1 cellular context compared by ENCODE assay signal in the genomic region with DNA sequence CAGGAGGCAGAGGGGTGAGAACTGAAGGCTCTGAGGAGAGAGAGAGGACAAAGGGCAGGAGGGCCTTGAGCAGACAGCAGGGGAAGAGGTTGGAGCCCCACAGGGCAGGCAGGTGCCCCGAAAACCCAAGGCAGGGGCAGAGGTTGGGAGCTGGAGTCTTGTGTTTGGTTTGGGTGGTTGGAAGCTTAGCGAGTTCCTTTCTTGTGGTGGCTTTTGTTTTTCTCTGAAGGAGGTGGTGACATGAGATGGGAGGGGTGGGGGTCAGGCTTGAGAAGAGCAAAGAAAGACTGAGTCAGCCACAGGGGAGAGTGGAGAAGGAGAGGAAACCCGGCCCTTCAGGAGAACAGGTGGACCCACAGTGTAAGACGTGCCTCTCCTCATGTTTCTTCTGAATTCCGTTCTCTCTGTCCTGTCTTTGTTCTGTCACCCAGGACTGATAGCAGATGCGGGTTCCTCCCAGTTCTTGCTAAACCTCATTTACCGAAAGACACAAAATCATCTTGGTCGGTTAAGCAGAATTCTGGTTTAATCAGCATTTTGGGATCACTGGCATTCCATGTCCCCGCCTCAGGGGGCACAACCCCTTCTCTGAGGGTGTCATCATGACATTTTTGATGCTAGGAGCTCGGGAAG.
TF ChIP-seq lines count a peak whose summit lies in the region.

No MANE protein-coding gene starts in this region.

TF ChIP-seq in GM23338, 12 proteins besides CTCF, POLR2A, EP300 and RAD21 (continued from another document):
- TF ChIP-seq, protein P1, sequence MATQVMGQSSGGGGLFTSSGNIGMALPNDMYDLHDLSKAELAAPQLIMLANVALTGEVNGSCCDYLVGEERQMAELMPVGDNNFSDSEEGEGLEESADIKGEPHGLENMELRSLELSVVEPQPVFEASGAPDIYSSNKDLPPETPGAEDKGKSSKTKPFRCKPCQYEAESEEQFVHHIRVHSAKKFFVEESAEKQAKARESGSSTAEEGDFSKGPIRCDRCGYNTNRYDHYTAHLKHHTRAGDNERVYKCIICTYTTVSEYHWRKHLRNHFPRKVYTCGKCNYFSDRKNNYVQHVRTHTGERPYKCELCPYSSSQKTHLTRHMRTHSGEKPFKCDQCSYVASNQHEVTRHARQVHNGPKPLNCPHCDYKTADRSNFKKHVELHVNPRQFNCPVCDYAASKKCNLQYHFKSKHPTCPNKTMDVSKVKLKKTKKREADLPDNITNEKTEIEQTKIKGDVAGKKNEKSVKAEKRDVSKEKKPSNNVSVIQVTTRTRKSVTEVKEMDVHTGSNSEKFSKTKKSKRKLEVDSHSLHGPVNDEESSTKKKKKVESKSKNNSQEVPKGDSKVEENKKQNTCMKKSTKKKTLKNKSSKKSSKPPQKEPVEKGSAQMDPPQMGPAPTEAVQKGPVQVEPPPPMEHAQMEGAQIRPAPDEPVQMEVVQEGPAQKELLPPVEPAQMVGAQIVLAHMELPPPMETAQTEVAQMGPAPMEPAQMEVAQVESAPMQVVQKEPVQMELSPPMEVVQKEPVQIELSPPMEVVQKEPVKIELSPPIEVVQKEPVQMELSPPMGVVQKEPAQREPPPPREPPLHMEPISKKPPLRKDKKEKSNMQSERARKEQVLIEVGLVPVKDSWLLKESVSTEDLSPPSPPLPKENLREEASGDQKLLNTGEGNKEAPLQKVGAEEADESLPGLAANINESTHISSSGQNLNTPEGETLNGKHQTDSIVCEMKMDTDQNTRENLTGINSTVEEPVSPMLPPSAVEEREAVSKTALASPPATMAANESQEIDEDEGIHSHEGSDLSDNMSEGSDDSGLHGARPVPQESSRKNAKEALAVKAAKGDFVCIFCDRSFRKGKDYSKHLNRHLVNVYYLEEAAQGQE (IDR thresholded peaks at IDR 0.05; ENCODE audit: unreplicated experiment): no peak
- TF ChIP-seq EZH2phosphoT487 (IDR thresholded peaks at IDR 0.05; ENCODE audit: unreplicated experiment) (no peak), CREB1 (CRISPR knock-in tag; IDR thresholded peaks at IDR 0.05; ENCODE audit: low read depth) (no peak), JUNB (IDR thresholded peaks at IDR 0.05; ENCODE audit: unreplicated experiment) (no peak), NANOG (IDR thresholded peaks at IDR 0.05; ENCODE audit: borderline replicate concordance) (no peak), EZH2 (IDR thresholded peaks at IDR 0.05; ENCODE audit: low read depth, unreplicated experiment) (no peak), STAT1 (IDR thresholded peaks at IDR 0.05; ENCODE audit: unreplicated experiment) (no peak)
- TF ChIP-seq, protein P2, sequence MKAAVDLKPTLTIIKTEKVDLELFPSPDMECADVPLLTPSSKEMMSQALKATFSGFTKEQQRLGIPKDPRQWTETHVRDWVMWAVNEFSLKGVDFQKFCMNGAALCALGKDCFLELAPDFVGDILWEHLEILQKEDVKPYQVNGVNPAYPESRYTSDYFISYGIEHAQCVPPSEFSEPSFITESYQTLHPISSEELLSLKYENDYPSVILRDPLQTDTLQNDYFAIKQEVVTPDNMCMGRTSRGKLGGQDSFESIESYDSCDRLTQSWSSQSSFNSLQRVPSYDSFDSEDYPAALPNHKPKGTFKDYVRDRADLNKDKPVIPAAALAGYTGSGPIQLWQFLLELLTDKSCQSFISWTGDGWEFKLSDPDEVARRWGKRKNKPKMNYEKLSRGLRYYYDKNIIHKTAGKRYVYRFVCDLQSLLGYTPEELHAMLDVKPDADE (IDR thresholded peaks at IDR 0.05): no peak
- TF ChIP-seq, protein P3, sequence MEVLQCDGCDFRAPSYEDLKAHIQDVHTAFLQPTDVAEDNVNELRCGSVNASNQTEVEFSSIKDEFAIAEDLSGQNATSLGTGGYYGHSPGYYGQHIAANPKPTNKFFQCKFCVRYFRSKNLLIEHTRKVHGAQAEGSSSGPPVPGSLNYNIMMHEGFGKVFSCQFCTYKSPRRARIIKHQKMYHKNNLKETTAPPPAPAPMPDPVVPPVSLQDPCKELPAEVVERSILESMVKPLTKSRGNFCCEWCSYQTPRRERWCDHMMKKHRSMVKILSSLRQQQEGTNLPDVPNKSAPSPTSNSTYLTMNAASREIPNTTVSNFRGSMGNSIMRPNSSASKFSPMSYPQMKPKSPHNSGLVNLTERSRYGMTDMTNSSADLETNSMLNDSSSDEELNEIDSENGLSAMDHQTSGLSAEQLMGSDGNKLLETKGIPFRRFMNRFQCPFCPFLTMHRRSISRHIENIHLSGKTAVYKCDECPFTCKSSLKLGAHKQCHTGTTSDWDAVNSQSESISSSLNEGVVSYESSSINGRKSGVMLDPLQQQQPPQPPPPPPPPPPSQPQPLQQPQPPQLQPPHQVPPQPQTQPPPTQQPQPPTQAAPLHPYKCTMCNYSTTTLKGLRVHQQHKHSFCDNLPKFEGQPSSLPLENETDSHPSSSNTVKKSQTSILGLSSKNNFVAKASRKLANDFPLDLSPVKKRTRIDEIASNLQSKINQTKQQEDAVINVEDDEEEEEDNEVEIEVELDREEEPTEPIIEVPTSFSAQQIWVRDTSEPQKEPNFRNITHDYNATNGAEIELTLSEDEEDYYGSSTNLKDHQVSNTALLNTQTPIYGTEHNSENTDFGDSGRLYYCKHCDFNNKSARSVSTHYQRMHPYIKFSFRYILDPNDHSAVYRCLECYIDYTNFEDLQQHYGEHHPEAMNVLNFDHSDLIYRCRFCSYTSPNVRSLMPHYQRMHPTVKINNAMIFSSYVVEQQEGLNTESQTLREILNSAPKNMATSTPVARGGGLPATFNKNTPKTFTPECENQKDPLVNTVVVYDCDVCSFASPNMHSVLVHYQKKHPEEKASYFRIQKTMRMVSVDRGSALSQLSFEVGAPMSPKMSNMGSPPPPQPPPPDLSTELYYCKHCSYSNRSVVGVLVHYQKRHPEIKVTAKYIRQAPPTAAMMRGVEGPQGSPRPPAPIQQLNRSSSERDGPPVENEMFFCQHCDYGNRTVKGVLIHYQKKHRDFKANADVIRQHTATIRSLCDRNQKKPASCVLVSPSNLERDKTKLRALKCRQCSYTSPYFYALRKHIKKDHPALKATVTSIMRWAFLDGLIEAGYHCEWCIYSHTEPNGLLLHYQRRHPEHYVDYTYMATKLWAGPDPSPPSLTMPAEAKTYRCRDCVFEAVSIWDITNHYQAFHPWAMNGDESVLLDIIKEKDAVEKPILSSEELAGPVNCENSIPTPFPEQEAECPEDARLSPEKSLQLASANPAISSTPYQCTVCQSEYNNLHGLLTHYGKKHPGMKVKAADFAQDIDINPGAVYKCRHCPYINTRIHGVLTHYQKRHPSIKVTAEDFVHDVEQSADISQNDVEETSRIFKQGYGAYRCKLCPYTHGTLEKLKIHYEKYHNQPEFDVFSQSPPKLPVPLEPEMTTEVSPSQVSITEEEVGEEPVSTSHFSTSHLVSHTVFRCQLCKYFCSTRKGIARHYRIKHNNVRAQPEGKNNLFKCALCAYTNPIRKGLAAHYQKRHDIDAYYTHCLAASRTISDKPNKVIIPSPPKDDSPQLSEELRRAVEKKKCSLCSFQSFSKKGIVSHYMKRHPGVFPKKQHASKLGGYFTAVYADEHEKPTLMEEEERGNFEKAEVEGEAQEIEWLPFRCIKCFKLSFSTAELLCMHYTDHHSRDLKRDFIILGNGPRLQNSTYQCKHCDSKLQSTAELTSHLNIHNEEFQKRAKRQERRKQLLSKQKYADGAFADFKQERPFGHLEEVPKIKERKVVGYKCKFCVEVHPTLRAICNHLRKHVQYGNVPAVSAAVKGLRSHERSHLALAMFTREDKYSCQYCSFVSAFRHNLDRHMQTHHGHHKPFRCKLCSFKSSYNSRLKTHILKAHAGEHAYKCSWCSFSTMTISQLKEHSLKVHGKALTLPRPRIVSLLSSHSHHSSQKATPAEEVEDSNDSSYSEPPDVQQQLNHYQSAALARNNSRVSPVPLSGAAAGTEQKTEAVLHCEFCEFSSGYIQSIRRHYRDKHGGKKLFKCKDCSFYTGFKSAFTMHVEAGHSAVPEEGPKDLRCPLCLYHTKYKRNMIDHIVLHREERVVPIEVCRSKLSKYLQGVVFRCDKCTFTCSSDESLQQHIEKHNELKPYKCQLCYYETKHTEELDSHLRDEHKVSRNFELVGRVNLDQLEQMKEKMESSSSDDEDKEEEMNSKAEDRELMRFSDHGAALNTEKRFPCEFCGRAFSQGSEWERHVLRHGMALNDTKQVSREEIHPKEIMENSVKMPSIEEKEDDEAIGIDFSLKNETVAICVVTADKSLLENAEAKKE (CRISPR knock-in tag; IDR thresholded peaks at IDR 0.05): no peak
